ENCODE assay signal across 8 cellular contexts in genomic region chr16:11585460-11586374, GRCh38. TPM values are rescaled to one million over a fixed set of nuclear protein-coding genes. Genes with fewer than 3 reads are reported as not detected.
DNase-seq lines count a peak whose midpoint lies in the region; ATAC-seq and TF ChIP-seq lines count a peak whose summit lies in the region.

No MANE protein-coding gene starts in this region.

- H3K79me2 ChIP-seq in hepatocyte = peaks cover 63% of the 10 kb centered on the region

- H3K36me3 ChIP-seq in hepatocyte (replicated peaks; ENCODE audit: insufficient read depth, low read depth) = no peaks in the 10 kb centered on the region

- peaks cover 2% of the 10 kb centered on the region for H3K36me3 Mint-ChIP-seq in activated naive CD8-positive, alpha-beta T cell

- 30% methylated on average over 28 of the region's 28 CpGs for WGBS in hepatocyte (ENCODE audit: low lambda C conversion rate, missing lambda C conversion rate)

- peaks cover 41% of the 10 kb centered on the region for H4K20me1 ChIP-seq in hepatocyte (ENCODE audit: insufficient read depth, poor library complexity, severe bottlenecking)

- no peaks in the 10 kb centered on the region for H3K27me3 Mint-ChIP-seq in activated naive CD8-positive, alpha-beta T cell

- DNase-seq in M059J (ENCODE audit: low read depth) (peak; percentile 14), hepatocyte (ENCODE audit: low spot score) (no peak), skeletal muscle cell (ENCODE audit: low read depth) (no peak), NCI-H1694 (lab: John Stamatoyannopoulos, UW) (no peak)

- H3K27me3 ChIP-seq in hepatocyte = no peaks in the 10 kb centered on the region

- H3K4me3 Mint-ChIP-seq in activated naive CD8-positive, alpha-beta T cell = peak overlapping the region; percentile 88

- peak overlapping the region; percentile 23 for H2AFZ ChIP-seq in hepatocyte

- H3K4me2 ChIP-seq in hepatocyte = peak overlapping the region; percentile 95

- peak overlapping the region; percentile 82 for H3K27ac ChIP-seq in hepatocyte

- no peak for TF ChIP-seq CTCF in hepatocyte (IDR thresholded peaks at IDR 0.05; ENCODE audit: poor library complexity)

- peak overlapping the region; percentile 94 for H3K27ac Mint-ChIP-seq in activated naive CD8-positive, alpha-beta T cell

- H3K9me3 ChIP-seq in hepatocyte (ENCODE audit: low read depth) = no peaks in the 10 kb centered on the region

- no peaks in the 10 kb centered on the region for H3K9me3 Mint-ChIP-seq in activated naive CD8-positive, alpha-beta T cell (ENCODE audit: low read depth)

- TF ChIP-seq POLR2A in GM18505 (IDR thresholded peaks at IDR 0.05; ENCODE audit: borderline replicate concordance, extremely low read depth, insufficient read depth, insufficient read length) = peak; percentile 38

- no peaks in the 10 kb centered on the region for H3K9me2 ChIP-seq in hepatocyte (replicated peaks; ENCODE audit: insufficient read depth)

- H3K4me3 ChIP-seq in hepatocyte (peak overlapping the region; percentile 68), skeletal muscle cell (ENCODE audit: low read depth, low read length) (peak overlapping the region; percentile 47)

- peaks cover 53% of the 10 kb centered on the region for H3K4me1 Mint-ChIP-seq in activated naive CD8-positive, alpha-beta T cell (ENCODE audit: low read depth)

- ATAC-seq in GM18505 (IDR thresholded peaks at IDR 0.05; ENCODE audit: unreplicated experiment) (peak; percentile 9), GM21367 (IDR thresholded peaks at IDR 0.05; ENCODE audit: unreplicated experiment) (no peak), HG03095 (IDR thresholded peaks at IDR 0.05; ENCODE audit: unreplicated experiment) (no peak)

- peaks cover 39% of the 10 kb centered on the region for H3K4me1 ChIP-seq in hepatocyte (ENCODE audit: insufficient read depth)

RNA-seq across cellular contexts. Expression of gene LITAF, which starts 1.0 kb away (rescaled TPM):
- total RNA-seq in M059J (2014; rRNA removed; shearing (Covaris generic)) = 68.6 and 95.0 TPM in 2 replicates
- total RNA-seq in hepatocyte = 65.6 and 78.9 TPM in 2 replicates
- polyA plus RNA-seq in hepatocyte = 119 and 134 TPM in 2 replicates
